1 cellular context compared by ENCODE assay signal in the genomic region with DNA sequence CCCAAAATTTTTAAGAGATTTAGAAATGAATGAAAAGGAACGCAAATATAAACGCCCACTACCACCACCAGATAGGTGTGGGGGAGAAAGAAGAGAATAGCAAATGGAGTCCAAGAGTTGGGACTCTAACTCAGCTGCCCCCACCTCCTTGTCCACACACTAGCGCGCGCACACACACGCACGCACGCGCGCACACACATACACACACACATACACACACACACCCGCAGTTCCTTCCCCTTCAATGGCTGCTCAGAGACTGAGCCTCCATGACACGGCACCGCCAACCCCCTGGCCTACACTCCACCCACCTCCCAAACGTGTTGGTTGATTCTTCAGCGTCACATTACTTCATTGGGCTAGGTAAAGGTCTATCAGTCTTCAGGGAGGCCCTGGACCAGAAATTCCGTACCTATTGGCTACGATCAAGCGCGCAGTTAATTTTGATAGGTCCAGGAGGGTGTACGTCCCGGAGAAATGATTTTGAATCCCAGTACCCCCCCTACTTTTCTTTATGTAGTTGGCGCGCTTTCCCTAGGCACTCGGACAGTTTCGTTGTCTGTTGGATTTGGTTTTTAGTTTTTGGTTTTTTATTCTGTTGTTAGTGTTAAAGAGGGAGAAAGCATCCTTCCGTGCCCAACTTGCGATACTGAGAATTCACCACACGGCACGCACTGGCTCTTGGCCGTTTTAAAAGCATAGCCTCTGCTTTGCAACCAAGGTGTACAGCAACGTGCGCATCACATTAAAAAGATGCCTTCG.
TF ChIP-seq lines count a peak whose summit lies in the region.

Gene ANP32E, minus strand, starts transcription at position 261 of the 762 bp plus-strand sequence. CDS start 326 bp downstream, outside the sequence.

TF ChIP-seq in K562, 482 proteins besides CTCF, POLR2A, EP300 and RAD21 (continued from another document and continues in another):
- TF ChIP-seq ZNF395 (CRISPR knock-in tag; IDR thresholded peaks at IDR 0.05) (no peak; the same call in 1 of the 2 replicates), RFX1 (IDR thresholded peaks at IDR 0.05) (no peak), SMAD2 (IDR thresholded peaks at IDR 0.05; ENCODE audit: low read depth, low read length) (no peak), ZNF830 (CRISPR knock-in tag; IDR thresholded peaks at IDR 0.05) (no peak), NBN (IDR thresholded peaks at IDR 0.05; ENCODE audit: low read depth) (peak; percentile 91), KLF16 (IDR thresholded peaks at IDR 0.05) (no peak), POLR2H (tag; IDR thresholded peaks at IDR 0.05; ENCODE audit: low read depth) (peak; percentile 96), USF2 (CRISPR knock-in tag; IDR thresholded peaks at IDR 0.05) (no peak), ZNF766 (CRISPR knock-in tag; conservative IDR thresholded peaks at IDR 0.05) (peak; percentile 79; the same call in 1 of the 2 replicates), KLF13 (tag; IDR thresholded peaks at IDR 0.05; ENCODE audit: borderline replicate concordance, low read depth) (no peak), MGA (IDR thresholded peaks at IDR 0.05) (peak; percentile 95), MCM7 (IDR thresholded peaks at IDR 0.05) (no peak), CREM (IDR thresholded peaks at IDR 0.05; ENCODE audit: low read depth) (peak; percentile 92), FOXM1 (IDR thresholded peaks at IDR 0.05; ENCODE audit: low read depth) (peak; percentile 99), FOXM1 (CRISPR knock-in tag; IDR thresholded peaks at IDR 0.05; ENCODE audit: low read depth) (no peak), PHB2 (IDR thresholded peaks at IDR 0.05; ENCODE audit: low read depth) (peak; percentile 45; the same call in 1 of the 2 replicates), FOXK2 (conservative IDR thresholded peaks at IDR 0.05 in 1 of 2, IDR thresholded peaks at IDR 0.05 in 1 of 2; ENCODE audit: low read depth in 2 of 2) (peak in 1 of 2 experiments; percentile 83; a peak in 3 of 4 replicates), MAZ (CRISPR knock-in tag; conservative IDR thresholded peaks at IDR 0.05 in 1 of 2, IDR thresholded peaks at IDR 0.05 in 1 of 2) (peak in 1 of 2 experiments; percentile 86; a peak in 2 of 4 replicates), HDGF (IDR thresholded peaks at IDR 0.05) (no peak), NR1H2 (CRISPR knock-in tag; IDR thresholded peaks at IDR 0.05) (no peak), ZNF77 (CRISPR knock-in tag; IDR thresholded peaks at IDR 0.05) (no peak), ZNF695 (CRISPR knock-in tag; IDR thresholded peaks at IDR 0.05) (no peak), BACH1 (tag; IDR thresholded peaks at IDR 0.05) (no peak), SRSF3 (IDR thresholded peaks at IDR 0.05; ENCODE audit: insufficient read depth, low read length) (no peak), NCOA1 (IDR thresholded peaks at IDR 0.05; ENCODE audit: low read depth) (peak; percentile 53), ZNF707 (CRISPR knock-in tag; conservative IDR thresholded peaks at IDR 0.05) (no peak), SMAD1 (IDR thresholded peaks at IDR 0.05; ENCODE audit: low read depth, low read length, partially characterized antibody) (no peak), CHD1 (IDR thresholded peaks at IDR 0.05; ENCODE audit: low read length) (peak; percentile 93), CCAR2 (IDR thresholded peaks at IDR 0.05; ENCODE audit: low read depth, low read length) (0 out of 2 replicates have a peak, but pooled peaks have one; percentile 63), ARNT (IDR thresholded peaks at IDR 0.05) (peak in 1 of 2 experiments; percentile 71; a peak in 3 of 4 replicates), TAF1 (IDR thresholded peaks at IDR 0.05; ENCODE audit: control insufficient read depth, extremely low read depth, insufficient read depth, low read length, severe bottlenecking) (peak; percentile 100)
- TF ChIP-seq, protein P1, sequence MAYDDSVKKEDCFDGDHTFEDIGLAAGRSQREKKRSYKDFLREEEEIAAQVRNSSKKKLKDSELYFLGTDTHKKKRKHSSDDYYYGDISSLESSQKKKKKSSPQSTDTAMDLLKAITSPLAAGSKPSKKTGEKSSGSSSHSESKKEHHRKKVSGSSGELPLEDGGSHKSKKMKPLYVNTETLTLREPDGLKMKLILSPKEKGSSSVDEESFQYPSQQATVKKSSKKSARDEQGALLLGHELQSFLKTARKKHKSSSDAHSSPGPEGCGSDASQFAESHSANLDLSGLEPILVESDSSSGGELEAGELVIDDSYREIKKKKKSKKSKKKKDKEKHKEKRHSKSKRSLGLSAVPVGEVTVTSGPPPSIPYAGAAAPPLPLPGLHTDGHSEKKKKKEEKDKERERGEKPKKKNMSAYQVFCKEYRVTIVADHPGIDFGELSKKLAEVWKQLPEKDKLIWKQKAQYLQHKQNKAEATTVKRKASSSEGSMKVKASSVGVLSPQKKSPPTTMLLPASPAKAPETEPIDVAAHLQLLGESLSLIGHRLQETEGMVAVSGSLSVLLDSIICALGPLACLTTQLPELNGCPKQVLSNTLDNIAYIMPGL (CRISPR knock-in tag; IDR thresholded peaks at IDR 0.05), result peak; percentile 86
- TF ChIP-seq, protein P2, sequence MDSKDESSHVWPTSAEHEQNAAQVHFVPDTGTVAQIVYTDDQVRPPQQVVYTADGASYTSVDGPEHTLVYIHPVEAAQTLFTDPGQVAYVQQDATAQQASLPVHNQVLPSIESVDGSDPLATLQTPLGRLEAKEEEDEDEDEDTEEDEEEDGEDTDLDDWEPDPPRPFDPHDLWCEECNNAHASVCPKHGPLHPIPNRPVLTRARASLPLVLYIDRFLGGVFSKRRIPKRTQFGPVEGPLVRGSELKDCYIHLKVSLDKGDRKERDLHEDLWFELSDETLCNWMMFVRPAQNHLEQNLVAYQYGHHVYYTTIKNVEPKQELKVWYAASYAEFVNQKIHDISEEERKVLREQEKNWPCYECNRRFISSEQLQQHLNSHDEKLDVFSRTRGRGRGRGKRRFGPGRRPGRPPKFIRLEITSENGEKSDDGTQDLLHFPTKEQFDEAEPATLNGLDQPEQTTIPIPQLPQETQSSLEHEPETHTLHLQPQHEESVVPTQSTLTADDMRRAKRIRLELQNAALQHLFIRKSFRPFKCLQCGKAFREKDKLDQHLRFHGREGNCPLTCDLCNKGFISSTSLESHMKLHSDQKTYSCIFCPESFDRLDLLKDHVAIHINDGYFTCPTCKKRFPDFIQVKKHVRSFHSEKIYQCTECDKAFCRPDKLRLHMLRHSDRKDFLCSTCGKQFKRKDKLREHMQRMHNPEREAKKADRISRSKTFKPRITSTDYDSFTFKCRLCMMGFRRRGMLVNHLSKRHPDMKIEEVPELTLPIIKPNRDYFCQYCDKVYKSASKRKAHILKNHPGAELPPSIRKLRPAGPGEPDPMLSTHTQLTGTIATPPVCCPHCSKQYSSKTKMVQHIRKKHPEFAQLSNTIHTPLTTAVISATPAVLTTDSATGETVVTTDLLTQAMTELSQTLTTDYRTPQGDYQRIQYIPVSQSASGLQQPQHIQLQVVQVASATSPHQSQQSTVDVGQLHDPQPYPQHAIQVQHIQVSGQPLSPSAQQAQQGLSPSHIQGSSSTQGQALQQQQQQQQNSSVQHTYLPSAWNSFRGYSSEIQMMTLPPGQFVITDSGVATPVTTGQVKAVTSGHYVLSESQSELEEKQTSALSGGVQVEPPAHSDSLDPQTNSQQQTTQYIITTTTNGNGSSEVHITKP (IDR thresholded peaks at IDR 0.05; ENCODE audit: partially characterized antibody), result peak; percentile 96
